In the genomic region with DNA sequence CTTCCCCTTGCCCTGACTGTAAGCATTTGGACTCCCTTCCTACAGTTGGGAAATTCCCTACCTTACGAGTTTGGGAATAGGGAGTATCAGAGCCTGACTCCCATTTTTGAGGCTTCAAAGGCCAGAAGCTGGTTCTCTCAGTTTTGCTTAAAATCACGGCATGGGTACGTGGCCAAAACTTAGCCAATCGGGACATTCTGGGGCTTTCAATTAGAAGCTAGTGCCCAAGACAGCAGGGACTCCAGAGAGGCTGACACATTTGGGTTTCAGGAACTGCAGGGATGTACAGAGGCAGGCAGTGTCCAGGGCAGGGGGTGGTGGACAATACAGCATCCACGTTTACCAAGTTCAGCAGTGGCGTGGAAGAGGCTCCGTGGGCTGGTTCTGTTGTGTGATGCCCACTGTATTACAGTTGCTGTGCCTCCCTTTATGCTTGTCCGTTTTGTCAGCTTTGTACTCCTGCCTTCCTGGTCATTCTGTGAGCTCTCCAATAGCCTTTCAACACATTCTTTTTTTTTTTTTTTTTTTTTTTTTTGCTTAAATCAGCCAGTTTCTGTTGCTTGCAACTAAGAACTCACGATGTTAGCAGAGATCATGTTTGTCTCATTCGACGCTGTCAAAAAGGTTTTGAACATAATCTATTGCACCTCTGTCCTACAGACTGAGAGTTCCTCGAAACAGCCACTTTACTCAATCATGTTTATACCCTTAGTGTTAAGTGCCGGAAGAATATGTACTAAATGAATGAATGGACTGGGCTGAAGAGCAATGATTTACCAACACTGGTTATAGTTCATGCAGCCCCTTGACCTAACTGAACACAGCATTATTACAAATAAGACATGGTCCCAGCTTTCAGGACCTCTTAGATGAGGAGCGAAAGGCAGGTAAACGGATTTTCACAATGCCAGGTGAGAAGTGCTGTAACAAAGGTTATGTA, we compare ENCODE assay signal across 8 cellular contexts. TPM values are rescaled to one million over a fixed set of nuclear protein-coding genes. Genes with fewer than 3 reads are reported as not detected.
DNase-seq lines count a peak whose midpoint lies in the region; ATAC-seq and TF ChIP-seq lines count a peak whose summit lies in the region.

No MANE protein-coding gene starts in this region.

- peak overlapping the region; percentile 77 for H3K27ac Mint-ChIP-seq in MCF 10A (ENCODE audit: low read depth, unreplicated experiment)

- peak overlapping the region; percentile 79 for H3K4me3 ChIP-seq in AG10803 (ENCODE audit: low read length)
- H3K4me3 ChIP-seq in HUES48 (ENCODE audit: low read depth, low read length): peak overlapping the region; percentile 81
- H3K4me3 ChIP-seq in mucosa of rectum (ENCODE audit: low read length in 2 of 2): peak overlapping the region; percentile 96 to 97

- POLR2A ChIA-PET in MCF 10A (lab: Yijun Ruan, JAX): interaction anchor here (0.6 to 2.3 kb wide), 15 partner anchors 8 to 339 kb away, joined by 3 to 14 read pairs (median 4); partner anchors contain the start of gene NOD1

- intact Hi-C loops in MCF 10A (cut with micrococcal nuclease): loop anchor here (1.0 to 5.0 kb wide), 3 partner anchors 24 to 339 kb away; partner anchors contain the start of gene ZNRF2

- H3K9me3 Mint-ChIP-seq in MCF 10A (ENCODE audit: unreplicated experiment): no peaks in the 10 kb centered on the region

- no peaks in the 10 kb centered on the region for H3K9me3 ChIP-seq in HUES48 (ENCODE audit: control insufficient read depth, insufficient read depth, low read length)
- H3K9me3 ChIP-seq in mucosa of rectum (ENCODE audit: control insufficient read depth in 2 of 2, low read length in 2 of 2): no peaks in the 10 kb centered on the region

- DNase-seq in AG10803 (ENCODE audit: low read depth) (no peak), MCF 10A (ENCODE audit: unreplicated experiment) (peak; percentile 16), NCI-H1694 (lab: John Stamatoyannopoulos, UW) (no peak)
- DNase-seq in stimulated activated CD4-positive, alpha-beta T cell treated with anti-CD3 and anti-CD28 coated beads, Interleukin-1b, Interleukin-23, amount 100 ng/mL, for 48 hours: no peak

- TF ChIP-seq CTCF in AG10803 (conservative IDR thresholded peaks at IDR 0.05; ENCODE audit: low read length) (no peak), MCF 10A (IDR thresholded peaks at IDR 0.05; ENCODE audit: unreplicated experiment) (no peak)

- H3K36me3 Mint-ChIP-seq in MCF 10A (ENCODE audit: insufficient read depth, unreplicated experiment): peaks cover 27% of the 10 kb centered on the region

- H3K27ac ChIP-seq in HUES48 (ENCODE audit: low read depth, low read length): no peak overlapping the region
- H3K27ac ChIP-seq in mucosa of rectum (ENCODE audit: low read depth in 2 of 2, low read length in 2 of 2): no peak overlapping the region

- CTCF ChIA-PET in MCF 10A (lab: Yijun Ruan, JAX): interaction anchor here (0.6 to 0.9 kb wide), 7 partner anchors 8 to 1856 kb away, joined by 3 to 4 read pairs (median 3); no protein-coding TSS in a partner anchor

- ATAC-seq in HG02610 (IDR thresholded peaks at IDR 0.05; ENCODE audit: unreplicated experiment) (no peak), GM21528 (IDR thresholded peaks at IDR 0.05; ENCODE audit: low FRiP score, unreplicated experiment) (no peak)

- H3K27me3 Mint-ChIP-seq in MCF 10A (ENCODE audit: insufficient read depth, unreplicated experiment): no peaks in the 10 kb centered on the region

- H3K36me3 ChIP-seq in HUES48 (ENCODE audit: control insufficient read depth, insufficient read depth, low read length): peaks cover 21% of the 10 kb centered on the region
- no peaks in the 10 kb centered on the region for H3K36me3 ChIP-seq in mucosa of rectum (ENCODE audit: control insufficient read depth in 2 of 2, insufficient read depth in 2 of 2, low read length in 2 of 2)

- peaks cover 15% of the 10 kb centered on the region for H3K4me1 ChIP-seq in HUES48 (ENCODE audit: control insufficient read depth, insufficient read depth, low read length)
- H3K4me1 ChIP-seq in mucosa of rectum (ENCODE audit: control insufficient read depth in 2 of 2, insufficient read depth in 2 of 2, low read length in 2 of 2): peaks cover 6 to 17% of the 10 kb centered on the region in 2 donors

- H3K4me1 Mint-ChIP-seq in MCF 10A (ENCODE audit: insufficient read depth, unreplicated experiment): peaks cover 30% of the 10 kb centered on the region

- H3K27me3 ChIP-seq in HUES48 (ENCODE audit: control insufficient read depth, insufficient read depth, low read length) (no peaks in the 10 kb centered on the region), mucosa of rectum (ENCODE audit: control insufficient read depth in 2 of 2, insufficient read depth in 2 of 2, low read length in 2 of 2) (no peaks in the 10 kb centered on the region)

- BruUV-seq in MCF 10A (replicated peaks; lab: Mats Ljungman, UMichigan): TSS peak; percentile 37

- peak overlapping the region; percentile 84 for H3K9ac ChIP-seq in HUES48 (ENCODE audit: low read depth, low read length)
- peak overlapping the region; percentile 79 to 94 for H3K9ac ChIP-seq in mucosa of rectum (ENCODE audit: low read depth in 1 of 2, low read length in 2 of 2)

- peak overlapping the region; percentile 83 for H3K4me3 Mint-ChIP-seq in MCF 10A (ENCODE audit: unreplicated experiment)

RNA-seq across cellular contexts. Expression of gene GGCT, which starts 1.1 kb away (rescaled TPM):
- total RNA-seq in MCF 10A (2022): 48.3 and 64.8 TPM in 2 replicates

RNA-seq across cellular contexts. Expression of gene NOD1, which starts 25.0 kb away (rescaled TPM):
- 3.8 and 4.8 TPM in 2 replicates for total RNA-seq in MCF 10A (2022)
